In genomic region chr3:31968927-31969418, GRCh38 we compare ENCODE assay signal across 8 cellular contexts. TPM values are rescaled to one million over a fixed set of nuclear protein-coding genes. Genes with fewer than 3 reads are reported as not detected.
A peak's percentile ranks its signal among the peaks of the same experiment; 100 is the strongest.
DNase-seq lines count a peak whose midpoint lies in the region; ATAC-seq and TF ChIP-seq lines count a peak whose summit lies in the region.

No MANE protein-coding gene starts in this region.

- H3K9me3 ChIP-seq in SJCRH30 (replicated peaks) = no peaks in the 10 kb centered on the region

- no peak for ATAC-seq in HG02981 (IDR thresholded peaks at IDR 0.05; ENCODE audit: unreplicated experiment)
- no peak for ATAC-seq in HG02763 (IDR thresholded peaks at IDR 0.05; ENCODE audit: unreplicated experiment)

- DNase-seq in EL (peak; percentile 93), SJCRH30 (peak; percentile 50 to 80), fibroblast of the conjunctiva (ENCODE audit: low read depth) (peak; percentile 89), retinal pigment epithelial cell (ENCODE audit: low read depth) (peak; percentile 94), globus pallidus (ENCODE audit: low spot score) (no peak), NCI-H1436 (lab: John Stamatoyannopoulos, UW) (no peak)

- H3K27ac ChIP-seq in SJCRH30 = peak overlapping the region; percentile 45

- no peak overlapping the region for H3K4me3 ChIP-seq in SJCRH30
- H3K4me3 ChIP-seq in retinal pigment epithelial cell (ENCODE audit: low read length) = peak overlapping the region; percentile 0

- no peaks in the 10 kb centered on the region for H3K27me3 ChIP-seq in SJCRH30

- no peaks in the 10 kb centered on the region for H3K36me3 ChIP-seq in SJCRH30

- no peak for TF ChIP-seq CTCF in retinal pigment epithelial cell (conservative IDR thresholded peaks at IDR 0.05; ENCODE audit: low read depth, low read length)

- H3K4me1 ChIP-seq in SJCRH30 = peaks cover 9% of the 10 kb centered on the region

RNA-seq across cellular contexts. Expression of gene OSBPL10, which starts 12.1 kb away (rescaled TPM):
- 1.5 and 2.0 TPM in 2 replicates for total RNA-seq in SJCRH30 (2014; rRNA removed; shearing (Covaris generic))

RNA-seq across cellular contexts. Expression of gene ZNF860, which starts 12.6 kb away (rescaled TPM):
- total RNA-seq in SJCRH30 (2014; rRNA removed; shearing (Covaris generic)) = 0.06 TPM in 1 of 2 replicates, not detected in the other

Comparison
In these comparisons a context has a peak if more than half of its experiments do, and no peak if none do; other contexts are left out.
1. DNase-seq: peak in EL (single experiment), SJCRH30 (2 of 2), fibroblast of the conjunctiva (single experiment) and retinal pigment epithelial cell (single experiment); none in globus pallidus (single experiment) and NCI-H1436 (single experiment).